ENCODE assay signal across 7 cellular contexts in the genomic region with DNA sequence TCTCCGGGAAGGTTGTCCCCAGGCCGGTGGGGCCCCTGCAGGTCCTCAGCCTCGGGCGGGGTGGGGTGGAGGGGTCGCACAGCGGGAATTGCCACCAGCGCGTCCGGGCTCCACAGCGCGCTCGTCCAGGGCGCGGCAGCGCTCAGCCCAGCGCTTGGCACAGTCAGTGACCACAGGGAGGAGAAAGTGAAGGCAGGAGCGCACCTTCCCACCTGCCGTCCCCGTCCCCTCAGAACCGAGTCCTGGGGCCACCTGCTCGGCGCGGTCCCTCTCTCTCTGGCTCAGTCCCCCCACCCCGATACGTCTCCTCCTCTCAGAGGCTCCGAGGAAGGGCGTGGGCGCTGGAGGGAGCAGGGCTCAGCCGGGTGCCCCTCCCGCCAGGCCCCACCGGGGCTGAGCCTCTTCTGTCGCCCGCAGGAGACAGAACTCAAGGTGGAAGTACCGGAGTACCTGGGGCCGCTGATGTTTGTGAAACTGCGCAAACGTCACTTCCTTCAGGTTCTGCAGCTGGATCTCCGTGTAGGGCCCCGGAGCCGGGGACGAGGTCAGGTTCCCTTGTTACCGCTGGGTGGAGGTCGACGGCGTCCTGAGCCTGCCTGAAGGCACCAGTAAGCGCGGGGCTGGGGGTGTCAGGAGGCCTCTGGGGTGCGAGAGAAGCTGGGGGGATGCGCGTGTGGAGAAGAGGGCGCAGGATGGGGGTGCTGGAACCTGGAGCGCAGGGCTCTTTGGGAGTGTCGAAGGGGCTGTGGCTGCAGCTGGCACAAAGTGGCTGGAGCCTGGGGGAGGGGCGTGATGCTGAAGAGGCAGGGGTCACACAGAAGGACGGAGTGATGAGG. TPM values are rescaled to one million over a fixed set of nuclear protein-coding genes. Genes with fewer than 3 reads are reported as not detected.
DNase-seq lines count a peak whose midpoint lies in the region; ATAC-seq and TF ChIP-seq lines count a peak whose summit lies in the region.
"Not testable (repeated sequence)": the region's sequence is repeated elsewhere in the genome, so short reads cannot be mapped to it uniquely, and the experiment has no call there.
"Had no signal": no experiment of that assay in that cellular context is flagged by ENCODE, and none has a peak within 500 bp of the region (broad histone marks: within the 10 kb centered on the region; RNA-seq: fewer than 3 reads in every experiment).

No MANE protein-coding gene starts in this region.

- H3K27ac Mint-ChIP-seq in nephron progenitor cell = not testable (repeated sequence)

- H3K9me3 ChIP-seq in NT2/D1 (ENCODE audit: insufficient read depth, low read length); transverse colon: not testable (repeated sequence)

- not testable (repeated sequence) for H3K27ac ChIP-seq in transverse colon

- H3K27me3 ChIP-seq in NT2/D1 (ENCODE audit: insufficient read depth, insufficient read length) = peaks cover 72% of the 10 kb centered on the region
- peaks cover 62% of the 10 kb centered on the region for H3K27me3 ChIP-seq in transverse colon

- intact Hi-C loops in transverse colon (cut with DNase I; ENCODE audit: low total_unique reads) = not testable (repeated sequence)

- not testable (repeated sequence) for H3K9ac ChIP-seq in NT2/D1 (ENCODE audit: insufficient read length, low read depth)

- H3K4me3 ChIP-seq in NT2/D1 (ENCODE audit: insufficient read length, low read depth) = peak overlapping the region; percentile 15
- H3K4me3 ChIP-seq in epithelial cell of proximal tubule (ENCODE audit: low read depth, low read length) = peak overlapping the region; percentile 27
- H3K4me3 ChIP-seq in transverse colon = peak overlapping the region in 2 of 4 donors; percentile 18 to 39

- H3K4me1 ChIP-seq in NT2/D1 (ENCODE audit: insufficient read depth, insufficient read length) = not testable (repeated sequence)
- peaks cover 6 to 37% (median 16%) of the 10 kb centered on the region in 4 donors for H3K4me1 ChIP-seq in transverse colon

- in situ Hi-C loops in transverse colon (cut with MboI; ENCODE audit: low pct_ligation_motif_present in 1 of 4, low pct_unique_long_range_greater_than_20kb in 1 of 4, low sequenced_read_pairs in 3 of 4) = loop anchor here in 1 of 4 donors (25.0 kb wide), 1 partner anchor 355 kb away; the partner anchor contains the start of genes BCL6B and RNASEK

- not testable (repeated sequence) for TF ChIP-seq CTCF in epithelial cell of proximal tubule (conservative IDR thresholded peaks at IDR 0.05; ENCODE audit: low read depth, low read length); nephron progenitor cell (IDR thresholded peaks at IDR 0.05); transverse colon (IDR thresholded peaks at IDR 0.05)

- WGBS in transverse colon (ENCODE audit: low coverage in 1 of 2), 2 donors = 13% methylated on average over 35 of the region's 55 CpGs; no CpG with 5 or more reads in 1 of the 2 donors

- DNase-seq in NT2/D1 (ENCODE audit: low read depth, low spot score); epithelial cell of proximal tubule (ENCODE audit: low read depth): not testable (repeated sequence)
- DNase-seq in activated T-cell treated with anti-CD3 and anti-CD28 coated beads for 48 hours (ENCODE audit: low read depth) (peak; percentile 49), nephron progenitor cell (peak; percentile 34), transverse colon (peak; percentile 40)

- H3K9me3 Mint-ChIP-seq in nephron progenitor cell = not testable (repeated sequence)

- H3K4me3 Mint-ChIP-seq in nephron progenitor cell = peak overlapping the region; percentile 75

- not testable (repeated sequence) for TF ChIP-seq EP300 in transverse colon (IDR thresholded peaks at IDR 0.05; ENCODE audit: low read depth)

- H3K36me3 Mint-ChIP-seq in nephron progenitor cell (ENCODE audit: low read depth) = not testable (repeated sequence)

- not testable (repeated sequence) for H3K36me3 ChIP-seq in NT2/D1 (ENCODE audit: insufficient read depth, insufficient read length, low read length); transverse colon

- peaks cover 67% of the 10 kb centered on the region for H3K4me1 Mint-ChIP-seq in nephron progenitor cell

- TF ChIP-seq POLR2A in transverse colon (IDR thresholded peaks at IDR 0.05) = not testable (repeated sequence)

- peaks cover 87% of the 10 kb centered on the region for H3K27me3 Mint-ChIP-seq in nephron progenitor cell (ENCODE audit: low read depth, poor library complexity)

- ATAC-seq in GM18867 (IDR thresholded peaks at IDR 0.05; ENCODE audit: unreplicated experiment) = peak; percentile 56

RNA-seq across cellular contexts. Expression of gene C17orf100, which starts 5.5 kb away (rescaled TPM):
- 0.22 and 1.2 TPM in 2 replicates for total RNA-seq in epithelial cell of proximal tubule
- total RNA-seq in transverse colon = 1 to 10 TPM in 2 of 4 donors, not detected in 2; 1.4 to 1.7 TPM

RNA-seq across cellular contexts. Expression of gene MED31, which starts 5.6 kb away (rescaled TPM):
- total RNA-seq in epithelial cell of proximal tubule (10.1 and 23.9 TPM in 2 replicates), transverse colon (10 to 100 TPM in 1 of 4 donors, 1 to 10 TPM in 3; 1.2 to 36.3 (median 5.9) TPM)

RNA-seq across cellular contexts. Expression of gene TXNDC17, which starts 16.2 kb away (rescaled TPM):
- total RNA-seq in epithelial cell of proximal tubule = 351 and 501 TPM in 2 replicates
- total RNA-seq in transverse colon = 100 to 1,000 TPM in 3 of 4 donors, 10 to 100 TPM in 1; 60.2 to 439 (median 238) TPM

RNA-seq across cellular contexts. Expression of gene KIAA0753, which starts 16.5 kb away (rescaled TPM):
- total RNA-seq in epithelial cell of proximal tubule (13.5 and 15.7 TPM in 2 replicates), transverse colon (10 to 100 TPM in 3 of 4 donors, 1 to 10 TPM in 1; 9.8 to 41.1 (median 16.9) TPM)

RNA-seq across cellular contexts. Expression of gene SLC13A5, which starts 56.2 kb away (rescaled TPM):
- not detected in 2 replicates for total RNA-seq in epithelial cell of proximal tubule
- not detected for total RNA-seq in transverse colon
- total RNA-seq: MCF 10A had no signal
